Comparison of ENCODE assay signal across 1 cellular context in the genomic region with DNA sequence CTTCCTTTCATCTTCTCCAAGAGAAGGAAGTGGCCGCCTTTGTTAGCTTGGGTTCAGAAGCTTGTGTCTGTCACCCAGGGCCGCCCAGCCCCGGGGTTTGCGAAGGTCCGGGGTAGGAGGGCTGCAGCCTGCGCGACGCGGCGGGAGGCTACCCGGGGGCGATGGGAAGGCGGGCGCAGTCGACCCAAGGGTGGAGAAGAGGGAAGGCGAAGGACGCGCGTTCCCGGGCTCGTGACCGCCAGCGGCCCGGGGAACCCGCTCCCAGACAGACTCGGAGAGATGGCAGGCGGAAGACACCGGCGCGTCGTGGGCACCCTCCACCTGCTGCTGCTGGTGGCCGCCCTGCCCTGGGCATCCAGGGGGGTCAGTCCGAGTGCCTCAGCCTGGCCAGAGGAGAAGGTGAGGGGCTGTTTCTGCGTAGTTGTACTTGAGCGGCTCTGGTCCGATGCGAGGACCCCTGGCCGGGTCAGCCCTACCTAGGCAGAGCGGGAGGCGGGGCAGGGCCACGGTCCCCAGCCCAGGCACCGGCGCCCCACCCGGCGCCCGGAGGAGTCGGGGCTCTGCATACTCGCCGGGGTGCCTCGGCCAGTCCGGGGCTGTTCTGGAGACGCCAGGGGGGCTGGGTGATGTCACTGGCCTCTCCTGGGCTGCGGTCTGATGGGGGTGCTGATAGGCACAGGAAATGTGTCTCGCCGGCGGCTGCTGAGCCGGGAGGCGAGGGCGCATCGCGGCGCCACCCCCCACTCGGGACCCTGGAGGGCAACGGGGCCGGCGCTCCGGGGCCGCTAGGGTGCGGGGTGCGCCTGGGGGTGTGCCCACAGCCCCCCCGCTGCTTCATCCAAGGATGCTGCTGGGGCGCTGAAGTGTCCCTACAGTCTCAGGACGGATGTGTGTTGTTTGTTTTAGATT.
TF ChIP-seq lines count a peak whose summit lies in the region.

A gene (plus strand): TSS at position 178 of the 909 bp plus-strand sequence. CDS start 102 bp downstream, at position 280.

TF ChIP-seq in HepG2, 621 proteins besides CTCF, POLR2A, EP300 and RAD21 (continued from another document and continues in another):
- TF ChIP-seq, protein P1, sequence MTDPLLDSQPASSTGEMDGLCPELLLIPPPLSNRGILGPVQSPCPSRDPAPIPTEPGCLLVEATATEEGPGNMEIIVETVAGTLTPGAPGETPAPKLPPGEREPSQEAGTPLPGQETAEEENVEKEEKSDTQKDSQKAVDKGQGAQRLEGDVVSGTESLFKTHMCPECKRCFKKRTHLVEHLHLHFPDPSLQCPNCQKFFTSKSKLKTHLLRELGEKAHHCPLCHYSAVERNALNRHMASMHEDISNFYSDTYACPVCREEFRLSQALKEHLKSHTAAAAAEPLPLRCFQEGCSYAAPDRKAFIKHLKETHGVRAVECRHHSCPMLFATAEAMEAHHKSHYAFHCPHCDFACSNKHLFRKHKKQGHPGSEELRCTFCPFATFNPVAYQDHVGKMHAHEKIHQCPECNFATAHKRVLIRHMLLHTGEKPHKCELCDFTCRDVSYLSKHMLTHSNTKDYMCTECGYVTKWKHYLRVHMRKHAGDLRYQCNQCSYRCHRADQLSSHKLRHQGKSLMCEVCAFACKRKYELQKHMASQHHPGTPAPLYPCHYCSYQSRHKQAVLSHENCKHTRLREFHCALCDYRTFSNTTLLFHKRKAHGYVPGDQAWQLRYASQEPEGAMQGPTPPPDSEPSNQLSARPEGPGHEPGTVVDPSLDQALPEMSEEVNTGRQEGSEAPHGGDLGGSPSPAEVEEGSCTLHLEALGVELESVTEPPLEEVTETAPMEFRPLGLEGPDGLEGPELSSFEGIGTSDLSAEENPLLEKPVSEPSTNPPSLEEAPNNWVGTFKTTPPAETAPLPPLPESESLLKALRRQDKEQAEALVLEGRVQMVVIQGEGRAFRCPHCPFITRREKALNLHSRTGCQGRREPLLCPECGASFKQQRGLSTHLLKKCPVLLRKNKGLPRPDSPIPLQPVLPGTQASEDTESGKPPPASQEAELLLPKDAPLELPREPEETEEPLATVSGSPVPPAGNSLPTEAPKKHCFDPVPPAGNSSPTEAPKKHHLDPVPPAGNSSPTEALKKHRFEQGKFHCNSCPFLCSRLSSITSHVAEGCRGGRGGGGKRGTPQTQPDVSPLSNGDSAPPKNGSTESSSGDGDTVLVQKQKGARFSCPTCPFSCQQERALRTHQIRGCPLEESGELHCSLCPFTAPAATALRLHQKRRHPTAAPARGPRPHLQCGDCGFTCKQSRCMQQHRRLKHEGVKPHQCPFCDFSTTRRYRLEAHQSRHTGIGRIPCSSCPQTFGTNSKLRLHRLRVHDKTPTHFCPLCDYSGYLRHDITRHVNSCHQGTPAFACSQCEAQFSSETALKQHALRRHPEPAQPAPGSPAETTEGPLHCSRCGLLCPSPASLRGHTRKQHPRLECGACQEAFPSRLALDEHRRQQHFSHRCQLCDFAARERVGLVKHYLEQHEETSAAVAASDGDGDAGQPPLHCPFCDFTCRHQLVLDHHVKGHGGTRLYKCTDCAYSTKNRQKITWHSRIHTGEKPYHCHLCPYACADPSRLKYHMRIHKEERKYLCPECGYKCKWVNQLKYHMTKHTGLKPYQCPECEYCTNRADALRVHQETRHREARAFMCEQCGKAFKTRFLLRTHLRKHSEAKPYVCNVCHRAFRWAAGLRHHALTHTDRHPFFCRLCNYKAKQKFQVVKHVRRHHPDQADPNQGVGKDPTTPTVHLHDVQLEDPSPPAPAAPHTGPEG (CRISPR knock-in tag; IDR thresholded peaks at IDR 0.05) = no peak
- TF ChIP-seq NR3C1 (CRISPR knock-in tag; IDR thresholded peaks at IDR 0.05) = no peak
- TF ChIP-seq ZNF484 (CRISPR knock-in tag; IDR thresholded peaks at IDR 0.05; ENCODE audit: borderline replicate concordance, low read depth) = no peak
- 0 out of 4 replicates have a peak, but pooled peaks of 1 of the 2 experiments have one; percentile 18 for TF ChIP-seq KLF16 (CRISPR knock-in tag; IDR thresholded peaks at IDR 0.05)
- TF ChIP-seq ZNF235 (CRISPR knock-in tag; IDR thresholded peaks at IDR 0.05; ENCODE audit: borderline replicate concordance) = no peak
- no peak for TF ChIP-seq KAT2B (IDR thresholded peaks at IDR 0.05; ENCODE audit: borderline replicate concordance, low read depth, low read length)
- TF ChIP-seq ZNF160 (CRISPR knock-in tag; IDR thresholded peaks at IDR 0.05) = no peak
- TF ChIP-seq CBX5 (CRISPR knock-in tag; IDR thresholded peaks at IDR 0.05; ENCODE audit: borderline replicate concordance) = no peak
- no peak; the same call in 1 of the 2 replicates for TF ChIP-seq CHCHD3 (CRISPR knock-in tag; IDR thresholded peaks at IDR 0.05)
- TF ChIP-seq ZNF83 (CRISPR knock-in tag; IDR thresholded peaks at IDR 0.05; ENCODE audit: borderline replicate concordance) = no peak
- TF ChIP-seq ZMAT3 (CRISPR knock-in tag; conservative IDR thresholded peaks at IDR 0.05) = no peak; the same call in 1 of the 2 replicates
- TF ChIP-seq, protein P2, sequence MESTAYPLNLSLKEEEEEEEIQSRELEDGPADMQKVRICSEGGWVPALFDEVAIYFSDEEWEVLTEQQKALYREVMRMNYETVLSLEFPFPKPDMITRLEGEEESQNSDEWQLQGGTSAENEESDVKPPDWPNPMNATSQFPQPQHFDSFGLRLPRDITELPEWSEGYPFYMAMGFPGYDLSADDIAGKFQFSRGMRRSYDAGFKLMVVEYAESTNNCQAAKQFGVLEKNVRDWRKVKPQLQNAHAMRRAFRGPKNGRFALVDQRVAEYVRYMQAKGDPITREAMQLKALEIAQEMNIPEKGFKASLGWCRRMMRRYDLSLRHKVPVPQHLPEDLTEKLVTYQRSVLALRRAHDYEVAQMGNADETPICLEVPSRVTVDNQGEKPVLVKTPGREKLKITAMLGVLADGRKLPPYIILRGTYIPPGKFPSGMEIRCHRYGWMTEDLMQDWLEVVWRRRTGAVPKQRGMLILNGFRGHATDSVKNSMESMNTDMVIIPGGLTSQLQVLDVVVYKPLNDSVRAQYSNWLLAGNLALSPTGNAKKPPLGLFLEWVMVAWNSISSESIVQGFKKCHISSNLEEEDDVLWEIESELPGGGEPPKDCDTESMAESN (CRISPR knock-in tag; conservative IDR thresholded peaks at IDR 0.05) = peak; percentile 67; the same call in 1 of the 2 replicates
- no peak for TF ChIP-seq AGO2 (optimal IDR thresholded peaks at IDR 0.05; ENCODE audit: low read depth, low read length)
- TF ChIP-seq ZNF564 (CRISPR knock-in tag; IDR thresholded peaks at IDR 0.05) = no peak
- TF ChIP-seq, protein P3, sequence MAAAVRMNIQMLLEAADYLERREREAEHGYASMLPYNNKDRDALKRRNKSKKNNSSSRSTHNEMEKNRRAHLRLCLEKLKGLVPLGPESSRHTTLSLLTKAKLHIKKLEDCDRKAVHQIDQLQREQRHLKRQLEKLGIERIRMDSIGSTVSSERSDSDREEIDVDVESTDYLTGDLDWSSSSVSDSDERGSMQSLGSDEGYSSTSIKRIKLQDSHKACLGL (CRISPR knock-in tag; IDR thresholded peaks at IDR 0.05) = no peak
- no peak for TF ChIP-seq PTBP1 (IDR thresholded peaks at IDR 0.05; ENCODE audit: low read depth, low read length, poor library complexity, severe bottlenecking)
- TF ChIP-seq, protein P4, sequence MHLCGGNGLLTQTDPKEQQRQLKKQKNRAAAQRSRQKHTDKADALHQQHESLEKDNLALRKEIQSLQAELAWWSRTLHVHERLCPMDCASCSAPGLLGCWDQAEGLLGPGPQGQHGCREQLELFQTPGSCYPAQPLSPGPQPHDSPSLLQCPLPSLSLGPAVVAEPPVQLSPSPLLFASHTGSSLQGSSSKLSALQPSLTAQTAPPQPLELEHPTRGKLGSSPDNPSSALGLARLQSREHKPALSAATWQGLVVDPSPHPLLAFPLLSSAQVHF (CRISPR knock-in tag; IDR thresholded peaks at IDR 0.05) = no peak
- TF ChIP-seq, protein P5, sequence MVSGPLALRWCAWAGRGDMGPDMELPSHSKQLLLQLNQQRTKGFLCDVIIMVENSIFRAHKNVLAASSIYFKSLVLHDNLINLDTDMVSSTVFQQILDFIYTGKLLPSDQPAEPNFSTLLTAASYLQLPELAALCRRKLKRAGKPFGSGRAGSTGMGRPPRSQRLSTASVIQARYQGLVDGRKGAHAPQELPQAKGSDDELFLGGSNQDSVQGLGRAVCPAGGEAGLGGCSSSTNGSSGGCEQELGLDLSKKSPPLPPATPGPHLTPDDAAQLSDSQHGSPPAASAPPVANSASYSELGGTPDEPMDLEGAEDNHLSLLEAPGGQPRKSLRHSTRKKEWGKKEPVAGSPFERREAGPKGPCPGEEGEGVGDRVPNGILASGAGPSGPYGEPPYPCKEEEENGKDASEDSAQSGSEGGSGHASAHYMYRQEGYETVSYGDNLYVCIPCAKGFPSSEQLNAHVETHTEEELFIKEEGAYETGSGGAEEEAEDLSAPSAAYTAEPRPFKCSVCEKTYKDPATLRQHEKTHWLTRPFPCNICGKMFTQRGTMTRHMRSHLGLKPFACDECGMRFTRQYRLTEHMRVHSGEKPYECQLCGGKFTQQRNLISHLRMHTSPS (CRISPR knock-in tag; IDR thresholded peaks at IDR 0.05; ENCODE audit: low read depth) = 0 out of 2 replicates have a peak, but pooled peaks have one; percentile 60
- TF ChIP-seq ZSCAN29 (CRISPR knock-in tag; conservative IDR thresholded peaks at IDR 0.05) = no peak
- peak; percentile 38 for TF ChIP-seq AGO1 (IDR thresholded peaks at IDR 0.05; ENCODE audit: low read depth, low read length, poor library complexity, severe bottlenecking)
- TF ChIP-seq, protein P6, sequence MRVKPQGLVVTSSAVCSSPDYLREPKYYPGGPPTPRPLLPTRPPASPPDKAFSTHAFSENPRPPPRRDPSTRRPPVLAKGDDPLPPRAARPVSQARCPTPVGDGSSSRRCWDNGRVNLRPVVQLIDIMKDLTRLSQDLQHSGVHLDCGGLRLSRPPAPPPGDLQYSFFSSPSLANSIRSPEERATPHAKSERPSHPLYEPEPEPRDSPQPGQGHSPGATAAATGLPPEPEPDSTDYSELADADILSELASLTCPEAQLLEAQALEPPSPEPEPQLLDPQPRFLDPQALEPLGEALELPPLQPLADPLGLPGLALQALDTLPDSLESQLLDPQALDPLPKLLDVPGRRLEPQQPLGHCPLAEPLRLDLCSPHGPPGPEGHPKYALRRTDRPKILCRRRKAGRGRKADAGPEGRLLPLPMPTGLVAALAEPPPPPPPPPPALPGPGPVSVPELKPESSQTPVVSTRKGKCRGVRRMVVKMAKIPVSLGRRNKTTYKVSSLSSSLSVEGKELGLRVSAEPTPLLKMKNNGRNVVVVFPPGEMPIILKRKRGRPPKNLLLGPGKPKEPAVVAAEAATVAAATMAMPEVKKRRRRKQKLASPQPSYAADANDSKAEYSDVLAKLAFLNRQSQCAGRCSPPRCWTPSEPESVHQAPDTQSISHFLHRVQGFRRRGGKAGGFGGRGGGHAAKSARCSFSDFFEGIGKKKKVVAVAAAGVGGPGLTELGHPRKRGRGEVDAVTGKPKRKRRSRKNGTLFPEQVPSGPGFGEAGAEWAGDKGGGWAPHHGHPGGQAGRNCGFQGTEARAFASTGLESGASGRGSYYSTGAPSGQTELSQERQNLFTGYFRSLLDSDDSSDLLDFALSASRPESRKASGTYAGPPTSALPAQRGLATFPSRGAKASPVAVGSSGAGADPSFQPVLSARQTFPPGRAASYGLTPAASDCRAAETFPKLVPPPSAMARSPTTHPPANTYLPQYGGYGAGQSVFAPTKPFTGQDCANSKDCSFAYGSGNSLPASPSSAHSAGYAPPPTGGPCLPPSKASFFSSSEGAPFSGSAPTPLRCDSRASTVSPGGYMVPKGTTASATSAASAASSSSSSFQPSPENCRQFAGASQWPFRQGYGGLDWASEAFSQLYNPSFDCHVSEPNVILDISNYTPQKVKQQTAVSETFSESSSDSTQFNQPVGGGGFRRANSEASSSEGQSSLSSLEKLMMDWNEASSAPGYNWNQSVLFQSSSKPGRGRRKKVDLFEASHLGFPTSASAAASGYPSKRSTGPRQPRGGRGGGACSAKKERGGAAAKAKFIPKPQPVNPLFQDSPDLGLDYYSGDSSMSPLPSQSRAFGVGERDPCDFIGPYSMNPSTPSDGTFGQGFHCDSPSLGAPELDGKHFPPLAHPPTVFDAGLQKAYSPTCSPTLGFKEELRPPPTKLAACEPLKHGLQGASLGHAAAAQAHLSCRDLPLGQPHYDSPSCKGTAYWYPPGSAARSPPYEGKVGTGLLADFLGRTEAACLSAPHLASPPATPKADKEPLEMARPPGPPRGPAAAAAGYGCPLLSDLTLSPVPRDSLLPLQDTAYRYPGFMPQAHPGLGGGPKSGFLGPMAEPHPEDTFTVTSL (CRISPR knock-in tag; IDR thresholded peaks at IDR 0.05; ENCODE audit: borderline replicate concordance) = peak; percentile 63; the same call in 1 of the 2 replicates
- TF ChIP-seq ZNF775 (CRISPR knock-in tag; IDR thresholded peaks at IDR 0.05; ENCODE audit: borderline replicate concordance) = no peak
- TF ChIP-seq ZNF260 (CRISPR knock-in tag; IDR thresholded peaks at IDR 0.05; ENCODE audit: borderline replicate concordance, low read depth) = no peak
- no peak for TF ChIP-seq GZF1 (CRISPR knock-in tag; IDR thresholded peaks at IDR 0.05)
- TF ChIP-seq, protein P7, sequence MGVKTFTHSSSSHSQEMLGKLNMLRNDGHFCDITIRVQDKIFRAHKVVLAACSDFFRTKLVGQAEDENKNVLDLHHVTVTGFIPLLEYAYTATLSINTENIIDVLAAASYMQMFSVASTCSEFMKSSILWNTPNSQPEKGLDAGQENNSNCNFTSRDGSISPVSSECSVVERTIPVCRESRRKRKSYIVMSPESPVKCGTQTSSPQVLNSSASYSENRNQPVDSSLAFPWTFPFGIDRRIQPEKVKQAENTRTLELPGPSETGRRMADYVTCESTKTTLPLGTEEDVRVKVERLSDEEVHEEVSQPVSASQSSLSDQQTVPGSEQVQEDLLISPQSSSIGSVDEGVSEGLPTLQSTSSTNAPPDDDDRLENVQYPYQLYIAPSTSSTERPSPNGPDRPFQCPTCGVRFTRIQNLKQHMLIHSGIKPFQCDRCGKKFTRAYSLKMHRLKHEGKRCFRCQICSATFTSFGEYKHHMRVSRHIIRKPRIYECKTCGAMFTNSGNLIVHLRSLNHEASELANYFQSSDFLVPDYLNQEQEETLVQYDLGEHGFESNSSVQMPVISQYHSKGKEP (CRISPR knock-in tag; IDR thresholded peaks at IDR 0.05) = no peak
- no peak for TF ChIP-seq SOX5 (CRISPR knock-in tag; IDR thresholded peaks at IDR 0.05; ENCODE audit: borderline replicate concordance)
